In genomic region chr22:20234760-20235452, GRCh38 we compare ENCODE assay signal across 28 cellular contexts.
"Had no signal": no experiment of that assay in that cellular context is flagged by ENCODE, and none has a peak within 500 bp of the region (broad histone marks: within the 10 kb centered on the region; RNA-seq: fewer than 3 reads in every experiment).

No MANE protein-coding gene starts in this region.

- H3K4me3 ChIP-seq: adrenal gland, ascending aorta, esophagus muscularis mucosa, heart left ventricle, ovary, right lobe of liver, uterus had no signal

- H3K36me3 Mint-ChIP-seq: activated CD4-positive, alpha-beta memory T cell treated with anti-CD3 and anti-CD28 coated beads for 36 hours; activated naive CD8-positive, alpha-beta T cell treated with anti-CD3 and anti-CD28 coated beads for 36 hours; immature natural killer cell; naive thymus-derived CD8-positive, alpha-beta T cell; T-cell; type B pancreatic cell had no signal

- H3K27me3 Mint-ChIP-seq: activated CD4-positive, alpha-beta memory T cell treated with anti-CD3 and anti-CD28 coated beads for 36 hours; activated naive CD8-positive, alpha-beta T cell treated with anti-CD3 and anti-CD28 coated beads for 36 hours; activated T-cell treated with anti-CD3 and anti-CD28 coated beads, Interleukin-2, amount 50 U/mL, for 24 hours; activated T-helper 17 cell treated with anti-CD3 and anti-CD28 coated beads, Interleukin-2, amount 50 U/mL, for 72 hours; central memory CD8-positive, alpha-beta T cell; dendritic cell treated with granulocyte-macrophage colony-stimulating factor and Interleukin-4, amounts not matched to agents 40 ng/mL and 50 ng/mL, for 4 days; naive thymus-derived CD8-positive, alpha-beta T cell; stimulated activated naive CD8-positive, alpha-beta T cell treated with anti-CD3 and anti-CD28 coated beads, Interleukin-15, Interleukin-2, amounts not matched to agents 100 ng/mL and 50 ng/mL, for 24 hours; T-cell; type B pancreatic cell had no signal

- H3K36me3 ChIP-seq: adrenal gland, ascending aorta, brain microvascular endothelial cell, esophagus muscularis mucosa, heart left ventricle, ovary, right lobe of liver, uterus had no signal

- H3K4me1 Mint-ChIP-seq: activated T-helper 17 cell treated with anti-CD3 and anti-CD28 coated beads, Interleukin-2, amount 50 U/mL, for 72 hours had no signal

- DNase-seq: activated CD4-positive, alpha-beta memory T cell treated with anti-CD3 and anti-CD28 coated beads for 36 hours; activated CD4-positive, alpha-beta T cell treated with anti-CD3 and anti-CD28 coated beads for 48 hours; activated CD8-positive, alpha-beta memory T cell treated with anti-CD3 and anti-CD28 coated beads, Interleukin-2, amount 50 U/mL, for 48 hours; activated naive CD4-positive, alpha-beta T cell; activated naive CD8-positive, alpha-beta T cell treated with anti-CD3 and anti-CD28 coated beads for 36 hours; activated T-cell treated with anti-CD3 and anti-CD28 coated beads, Interleukin-2, amount 50 U/mL, for 24 hours; adrenal gland; brain microvascular endothelial cell; foreskin keratinocyte; heart left ventricle; immature natural killer cell; kidney; left colon; naive thymus-derived CD8-positive, alpha-beta T cell; ovary; stimulated activated CD4-positive, alpha-beta T cell treated with anti-CD3 and anti-CD28 coated beads, Interleukin-12 subunit alpha, Interleukin-12 subunit beta, amount 100 ng/mL, for 4 hours; stimulated activated CD4-positive, alpha-beta T cell treated with anti-CD3 and anti-CD28 coated beads, Interleukin-4, amount 100 ng/mL, for 1 hour; T-cell; uterus had no signal

- H3K9me3 Mint-ChIP-seq: activated CD4-positive, alpha-beta memory T cell treated with anti-CD3 and anti-CD28 coated beads for 36 hours; activated naive CD8-positive, alpha-beta T cell treated with anti-CD3 and anti-CD28 coated beads for 36 hours; activated T-cell treated with anti-CD3 and anti-CD28 coated beads, Interleukin-2, amount 50 U/mL, for 24 hours; activated T-helper 17 cell treated with anti-CD3 and anti-CD28 coated beads, Interleukin-2, amount 50 U/mL, for 72 hours; central memory CD8-positive, alpha-beta T cell; dendritic cell treated with granulocyte-macrophage colony-stimulating factor and Interleukin-4, amounts not matched to agents 40 ng/mL and 50 ng/mL, for 4 days; immature natural killer cell; naive thymus-derived CD8-positive, alpha-beta T cell; stimulated activated naive CD8-positive, alpha-beta T cell treated with anti-CD3 and anti-CD28 coated beads, Interleukin-15, Interleukin-2, amounts not matched to agents 100 ng/mL and 50 ng/mL, for 24 hours; T-cell; type B pancreatic cell had no signal

- H3K27me3 ChIP-seq: adrenal gland, ascending aorta, esophagus muscularis mucosa, foreskin keratinocyte, heart left ventricle, ovary, right lobe of liver, uterus had no signal

- H3K27ac Mint-ChIP-seq: activated CD4-positive, alpha-beta memory T cell treated with anti-CD3 and anti-CD28 coated beads for 36 hours; activated naive CD8-positive, alpha-beta T cell treated with anti-CD3 and anti-CD28 coated beads for 36 hours; activated T-cell treated with anti-CD3 and anti-CD28 coated beads, Interleukin-2, amount 50 U/mL, for 24 hours; activated T-helper 17 cell treated with anti-CD3 and anti-CD28 coated beads, Interleukin-2, amount 50 U/mL, for 72 hours; dendritic cell treated with granulocyte-macrophage colony-stimulating factor and Interleukin-4, amounts not matched to agents 40 ng/mL and 50 ng/mL, for 4 days; immature natural killer cell; progenitor cell of endocrine pancreas; stimulated activated naive CD8-positive, alpha-beta T cell treated with anti-CD3 and anti-CD28 coated beads, Interleukin-15, Interleukin-2, amounts not matched to agents 100 ng/mL and 50 ng/mL, for 24 hours; T-cell; type B pancreatic cell had no signal

- H3K27ac ChIP-seq: adrenal gland, ascending aorta, brain microvascular endothelial cell, esophagus muscularis mucosa, foreskin keratinocyte, heart left ventricle, ovary, uterus had no signal

- H3K9me3 ChIP-seq: adrenal gland, ascending aorta, esophagus muscularis mucosa, heart left ventricle, ovary, right lobe of liver, uterus had no signal

- H3K4me1 ChIP-seq: adrenal gland had no signal

- H3K4me3 Mint-ChIP-seq: activated CD4-positive, alpha-beta memory T cell treated with anti-CD3 and anti-CD28 coated beads for 36 hours; activated naive CD8-positive, alpha-beta T cell treated with anti-CD3 and anti-CD28 coated beads for 36 hours; activated T-cell treated with anti-CD3 and anti-CD28 coated beads, Interleukin-2, amount 50 U/mL, for 24 hours; activated T-helper 17 cell treated with anti-CD3 and anti-CD28 coated beads, Interleukin-2, amount 50 U/mL, for 72 hours; central memory CD8-positive, alpha-beta T cell; dendritic cell treated with granulocyte-macrophage colony-stimulating factor and Interleukin-4, amounts not matched to agents 40 ng/mL and 50 ng/mL, for 4 days; immature natural killer cell; naive thymus-derived CD8-positive, alpha-beta T cell; stimulated activated naive CD8-positive, alpha-beta T cell treated with anti-CD3 and anti-CD28 coated beads, Interleukin-15, Interleukin-2, amounts not matched to agents 100 ng/mL and 50 ng/mL, for 24 hours; T-cell; type B pancreatic cell had no signal
